Comparison of ENCODE assay signal across 17 cellular contexts in genomic region chr1:29828526-29829447, GRCh38.
DNase-seq lines count a peak whose midpoint lies in the region; ATAC-seq, FAIRE-seq and TF ChIP-seq lines count a peak whose summit lies in the region.
"Had no signal": no experiment of that assay in that cellular context is flagged by ENCODE, and none has a peak within 500 bp of the region (broad histone marks: within the 10 kb centered on the region; RNA-seq: fewer than 3 reads in every experiment).

No MANE protein-coding gene starts in this region.

- H3K9me3 ChIP-seq in HepG2 (ENCODE audit: low read length) (no peaks in the 10 kb centered on the region), right lobe of liver (no peaks in the 10 kb centered on the region)

- no peak overlapping the region for H3K4me3 ChIP-seq in HepG2 (replicated peaks in 1 of 3; ENCODE audit: insufficient read depth in 1 of 3, low read depth in 2 of 3, low read length in 3 of 3)
- H3K4me3 ChIP-seq in right lobe of liver, result no peak overlapping the region
- H3K4me3 ChIP-seq: GM23248, K562 had no signal

- no peak overlapping the region for H3K9ac ChIP-seq in HepG2 (ENCODE audit: insufficient read depth, low read depth, low read length)
- H3K9ac ChIP-seq: GM23248 had no signal

- FAIRE-seq in HepG2 (lab: Jason Lieb, UNC), result no peak
- FAIRE-seq: K562 had no signal

- TF ChIP-seq RAD21 in HepG2 (CRISPR knock-in tag; IDR thresholded peaks at IDR 0.05), result no peak

- H3K4me2 ChIP-seq in HepG2 (ENCODE audit: low read depth, low read length), result no peak overlapping the region

- CTCF ChIA-PET in HepG2 (lab: Yijun Ruan, JAX; ENCODE audit: low intra/inter-chr PET ratio, low total read pairs), result no interaction called here

- in situ Hi-C loops in HepG2 (cut with HindIII; ENCODE audit: extremely low pct_ligation_motif_present, low pct_unique_long_range_greater_than_20kb), result no loop called here

- H3K4me1 ChIP-seq in HepG2 (ENCODE audit: insufficient read depth, low read length), result no peaks in the 10 kb centered on the region
- H3K4me1 ChIP-seq in right lobe of liver, result no peaks in the 10 kb centered on the region

- no peak for DNase-seq in HepG2 (ENCODE audit: low spot score)
- DNase-seq in right lobe of liver, result no peak
- peak; percentile 47 for DNase-seq in NCI-H69 (lab: John Stamatoyannopoulos, UW)
- DNase-seq in mesenteric fat pad (ENCODE audit: low spot score), result peak; percentile 71
- no peak for DNase-seq in cerebellar nuclear complex (lab: John Stamatoyannopoulos, UW)
- no peak for DNase-seq in MV-4-11 (lab: John Stamatoyannopoulos, UW)
- DNase-seq: Calu3; CD4-positive, alpha-beta memory T cell; DMS79; GM23248; NCI-H146; NCI-H2081; NCI-H446; RPMI8226; SIG-M5 had no signal

- no peak for TF ChIP-seq EP300 in HepG2 (IDR thresholded peaks at IDR 0.05; ENCODE audit: low read depth in 2 of 2, low read length in 2 of 2)
- TF ChIP-seq EP300 in HepG2 (CRISPR knock-in tag; IDR thresholded peaks at IDR 0.05; ENCODE audit: borderline replicate concordance), result no peak

- TF ChIP-seq POLR2A in HepG2 (IDR thresholded peaks at IDR 0.05; ENCODE audit: insufficient read depth in 1 of 2, low read depth in 2 of 2, low read length in 2 of 2) (no peak), right lobe of liver (IDR thresholded peaks at IDR 0.05) (no peak)

- POLR2A ChIA-PET in HepG2 (lab: Yijun Ruan, JAX), result no interaction called here

- H3K36me3 ChIP-seq in HepG2 (replicated peaks in 1 of 2; ENCODE audit: control insufficient read depth in 1 of 2, insufficient read depth in 2 of 2, low read length in 2 of 2), result no peaks in the 10 kb centered on the region
- H3K36me3 ChIP-seq in right lobe of liver, result no peaks in the 10 kb centered on the region

- H3K27me3 ChIP-seq in HepG2 (ENCODE audit: control insufficient read depth in 1 of 2, insufficient read depth in 2 of 2, low read length in 2 of 2) (peaks cover 0 to 20% of the 10 kb centered on the region in 2 experiments; a peak in 4 of 5 replicates), right lobe of liver (no peaks in the 10 kb centered on the region)

- no TSS peak for BruUV-seq in HepG2 (replicated peaks; lab: Mats Ljungman, UMichigan)

- H4K20me1 ChIP-seq in HepG2 (ENCODE audit: insufficient read depth, low read length), result no peaks in the 10 kb centered on the region

- H2AFZ ChIP-seq in HepG2 (ENCODE audit: low read length), result no peak overlapping the region
- H2AFZ ChIP-seq: GM23248 had no signal

- intact Hi-C loops in HepG2 (cut with micrococcal nuclease; ENCODE audit: unreplicated experiment) (no loop called here), right lobe of liver (cut with DNase I) (no loop called here)

- 7% methylated on average over 17 of the region's 23 CpGs for WGBS in HepG2 (ENCODE audit: low lambda C conversion rate)
- WGBS in right lobe of liver (ENCODE audit: insufficient coverage, low coverage, low lambda C conversion rate, missing lambda C conversion rate), result 48% methylated on average over 13 of the region's 23 CpGs

- no peaks in the 10 kb centered on the region for H3K79me2 ChIP-seq in HepG2 (ENCODE audit: insufficient read depth, low read length)

- no peak overlapping the region for H3K27ac ChIP-seq in HepG2 (ENCODE audit: extremely low read length, insufficient read depth, low read length)
- no peak overlapping the region for H3K27ac ChIP-seq in right lobe of liver
- H3K27ac ChIP-seq: GM23248 had no signal

- ATAC-seq in HepG2, result peak; percentile 23; the same call in 1 of the 3 replicates
- ATAC-seq in right lobe of liver, result no peak
- no peak for ATAC-seq in GM19452 (IDR thresholded peaks at IDR 0.05; ENCODE audit: unreplicated experiment)
- ATAC-seq: K562 had no signal

- TF ChIP-seq CTCF in HepG2 (CRISPR knock-in tag; IDR thresholded peaks at IDR 0.05) (no peak), right lobe of liver (IDR thresholded peaks at IDR 0.05) (no peak)

TF ChIP-seq in HepG2, 621 proteins besides CTCF, POLR2A, EP300 and RAD21:
- TF ChIP-seq MYC (CRISPR knock-in tag; IDR thresholded peaks at IDR 0.05; ENCODE audit: borderline replicate concordance), result no peak
- TF ChIP-seq TRAFD1 (CRISPR knock-in tag; IDR thresholded peaks at IDR 0.05; ENCODE audit: borderline replicate concordance), result no peak
- no peak for TF ChIP-seq ZNF552 (CRISPR knock-in tag; IDR thresholded peaks at IDR 0.05; ENCODE audit: borderline replicate concordance)
- TF ChIP-seq RXRB (CRISPR knock-in tag; IDR thresholded peaks at IDR 0.05; ENCODE audit: borderline replicate concordance), result no peak
- no peak for TF ChIP-seq ZHX2 (IDR thresholded peaks at IDR 0.05; ENCODE audit: low read depth)
- no peak for TF ChIP-seq ZHX2 (CRISPR knock-in tag; IDR thresholded peaks at IDR 0.05; ENCODE audit: borderline replicate concordance)
- TF ChIP-seq ZBTB21 (CRISPR knock-in tag; IDR thresholded peaks at IDR 0.05), result no peak

Comparison
In these comparisons a context has a peak if more than half of its experiments do, and no peak if none do; other contexts are left out.
1. DNase-seq: peak in NCI-H69 (single experiment) and mesenteric fat pad (single experiment); none in HepG2 (single experiment), right lobe of liver (0 of 3), cerebellar nuclear complex (0 of 2) and MV-4-11 (single experiment).